ENCODE assay signal across 22 cellular contexts in genomic region chr11:90202342-90202741, GRCh38. TPM values are rescaled to one million over a fixed set of nuclear protein-coding genes. Genes with fewer than 3 reads are reported as not detected.
A peak's percentile ranks its signal among the peaks of the same experiment; 100 is the strongest.
DNase-seq lines count a peak whose midpoint lies in the region; ATAC-seq and TF ChIP-seq lines count a peak whose summit lies in the region.
"Had no signal": no experiment of that assay in that cellular context is flagged by ENCODE, and none has a peak within 500 bp of the region (broad histone marks: within the 10 kb centered on the region; RNA-seq: fewer than 3 reads in every experiment).

No MANE protein-coding gene starts in this region.

- intact Hi-C loops in activated CD4-positive, alpha-beta T cell treated with anti-CD3 and anti-CD28 coated beads for 36 hours (cut with DNase I, micrococcal nuclease) = no loop called here
- intact Hi-C loops in activated CD4-positive, alpha-beta T cell treated with anti-CD3 and anti-CD28 coated beads, Interleukin-2, amount 10 ng/mL, durations not matched to agents 24 days and 14 days (cut with micrococcal nuclease) = no loop called here
- intact Hi-C loops in natural killer cell (cut with micrococcal nuclease) = no loop called here

- no peaks in the 10 kb centered on the region for H3K27me3 Mint-ChIP-seq in activated CD4-positive, alpha-beta T cell treated with anti-CD3 and anti-CD28 coated beads for 36 hours
- no peaks in the 10 kb centered on the region for H3K27me3 Mint-ChIP-seq in activated CD4-positive, alpha-beta T cell treated with anti-CD3 and anti-CD28 coated beads, Interleukin-2, amount 10 ng/mL, durations not matched to agents 24 days and 14 days
- no peaks in the 10 kb centered on the region for H3K27me3 Mint-ChIP-seq in natural killer cell (ENCODE audit: low read depth in 2 of 2)
- no peaks in the 10 kb centered on the region for H3K27me3 Mint-ChIP-seq in natural killer cell treated with Interleukin-12 subunit alpha and Interleukin-12 subunit beta and Interleukin-15 and Interleukin-18, amount 100 ng/mL, for 72 hours
- no peaks in the 10 kb centered on the region for H3K27me3 Mint-ChIP-seq in central memory CD8-positive, alpha-beta T cell

- TF ChIP-seq CTCF in natural killer cell (IDR thresholded peaks at IDR 0.05) = no peak

- no peak for ATAC-seq in activated CD4-positive, alpha-beta T cell treated with anti-CD3 and anti-CD28 coated beads for 36 hours
- no peak for ATAC-seq in natural killer cell
- ATAC-seq in natural killer cell treated with Interleukin-12 subunit alpha and Interleukin-12 subunit beta and Interleukin-15 and Interleukin-18, amount 100 ng/mL, for 72 hours = no peak
- peak; percentile 24 for ATAC-seq in central memory CD8-positive, alpha-beta T cell (replicated peaks; ENCODE audit: extremely low read depth, poor library complexity, severe bottlenecking)
- ATAC-seq in HG03442 (IDR thresholded peaks at IDR 0.05; ENCODE audit: unreplicated experiment) = no peak
- ATAC-seq: HCT116, Right ventricle myocardium inferior had no signal

- no peak overlapping the region for H3K4me3 Mint-ChIP-seq in activated CD4-positive, alpha-beta T cell treated with anti-CD3 and anti-CD28 coated beads for 36 hours
- no peak overlapping the region for H3K4me3 Mint-ChIP-seq in activated CD4-positive, alpha-beta T cell treated with anti-CD3 and anti-CD28 coated beads, Interleukin-2, amount 10 ng/mL, durations not matched to agents 24 days and 14 days
- H3K4me3 Mint-ChIP-seq in natural killer cell = no peak overlapping the region
- no peak overlapping the region for H3K4me3 Mint-ChIP-seq in natural killer cell treated with Interleukin-12 subunit alpha and Interleukin-12 subunit beta and Interleukin-15 and Interleukin-18, amount 100 ng/mL, for 72 hours
- no peak overlapping the region for H3K4me3 Mint-ChIP-seq in central memory CD8-positive, alpha-beta T cell

- H3K36me3 Mint-ChIP-seq in activated CD4-positive, alpha-beta T cell treated with anti-CD3 and anti-CD28 coated beads for 36 hours (ENCODE audit: low read depth) = peaks cover 46% of the 10 kb centered on the region
- H3K36me3 Mint-ChIP-seq in activated CD4-positive, alpha-beta T cell treated with anti-CD3 and anti-CD28 coated beads, Interleukin-2, amount 10 ng/mL, durations not matched to agents 24 days and 14 days (ENCODE audit: low read depth) = peaks cover 40% of the 10 kb centered on the region
- H3K36me3 Mint-ChIP-seq in natural killer cell = peaks cover 10% of the 10 kb centered on the region
- H3K36me3 Mint-ChIP-seq in natural killer cell treated with Interleukin-12 subunit alpha and Interleukin-12 subunit beta and Interleukin-15 and Interleukin-18, amount 100 ng/mL, for 72 hours = peaks cover 28% of the 10 kb centered on the region
- peaks cover 49% of the 10 kb centered on the region for H3K36me3 Mint-ChIP-seq in central memory CD8-positive, alpha-beta T cell (ENCODE audit: insufficient read depth)

- POLR2A ChIA-PET in activated CD4-positive, alpha-beta T cell treated with anti-CD3 and anti-CD28 coated beads for 36 hours (lab: Charles Lee) = no interaction called here

- CTCF ChIA-PET in activated CD4-positive, alpha-beta T cell treated with anti-CD3 and anti-CD28 coated beads for 36 hours (lab: Charles Lee) = interaction anchor here (0.7 kb wide), 1 partner anchor 16 kb away, joined by 4 read pairs; no protein-coding TSS in a partner anchor

- H3K9me3 Mint-ChIP-seq in activated CD4-positive, alpha-beta T cell treated with anti-CD3 and anti-CD28 coated beads for 36 hours (ENCODE audit: low read depth) = no peaks in the 10 kb centered on the region
- H3K9me3 Mint-ChIP-seq in activated CD4-positive, alpha-beta T cell treated with anti-CD3 and anti-CD28 coated beads, Interleukin-2, amount 10 ng/mL, durations not matched to agents 24 days and 14 days = no peaks in the 10 kb centered on the region
- H3K9me3 Mint-ChIP-seq in natural killer cell = no peaks in the 10 kb centered on the region
- H3K9me3 Mint-ChIP-seq in natural killer cell treated with Interleukin-12 subunit alpha and Interleukin-12 subunit beta and Interleukin-15 and Interleukin-18, amount 100 ng/mL, for 72 hours = no peaks in the 10 kb centered on the region
- H3K9me3 Mint-ChIP-seq in central memory CD8-positive, alpha-beta T cell = no peaks in the 10 kb centered on the region

- peak overlapping the region; percentile 69 for H3K27ac Mint-ChIP-seq in activated CD4-positive, alpha-beta T cell treated with anti-CD3 and anti-CD28 coated beads for 36 hours
- no peak overlapping the region for H3K27ac Mint-ChIP-seq in activated CD4-positive, alpha-beta T cell treated with anti-CD3 and anti-CD28 coated beads, Interleukin-2, amount 10 ng/mL, durations not matched to agents 24 days and 14 days
- peak overlapping the region; percentile 2 to 24 for H3K27ac Mint-ChIP-seq in natural killer cell
- H3K27ac Mint-ChIP-seq in natural killer cell treated with Interleukin-12 subunit alpha and Interleukin-12 subunit beta and Interleukin-15 and Interleukin-18, amount 100 ng/mL, for 72 hours = no peak overlapping the region
- peak overlapping the region; percentile 33 for H3K27ac Mint-ChIP-seq in central memory CD8-positive, alpha-beta T cell (ENCODE audit: low read depth)

- no peak for DNase-seq in activated CD4-positive, alpha-beta T cell treated with anti-CD3 and anti-CD28 coated beads for 36 hours
- DNase-seq in activated CD4-positive, alpha-beta T cell treated with anti-CD3 and anti-CD28 coated beads, Interleukin-2, amount 10 ng/mL, durations not matched to agents 24 days and 14 days = no peak
- no peak for DNase-seq in natural killer cell
- no peak for DNase-seq in natural killer cell treated with Interleukin-12 subunit alpha and Interleukin-12 subunit beta and Interleukin-15 and Interleukin-18, amount 100 ng/mL, for 72 hours (ENCODE audit: low spot score)
- DNase-seq in central memory CD8-positive, alpha-beta T cell (ENCODE audit: low spot score in 2 of 2) = no peak
- DNase-seq in ureter (ENCODE audit: low spot score) = no peak
- DNase-seq in KG1 (lab: John Stamatoyannopoulos, UW) = no peak
- DNase-seq: 8988T, AML-193, Caco-2, DMS 273 treated with DMSO at 0.1 percent for 48 hours, DMS79 treated with DMSO at 0.1 percent for 48 hours, IMR-90, Karpas-422, NCI-H1417, NCI-H1694 treated with DMSO at 0.1 percent for 48 hours, NCI-H2081 treated with DMSO at 0.1 percent for 48 hours, NCI-H446 treated with DMSO at 0.1 percent for 48 hours, NCI-H526 treated with DMSO at 0.1 percent for 48 hours had no signal

- peaks cover 11% of the 10 kb centered on the region for H3K4me1 Mint-ChIP-seq in activated CD4-positive, alpha-beta T cell treated with anti-CD3 and anti-CD28 coated beads for 36 hours
- H3K4me1 Mint-ChIP-seq in activated CD4-positive, alpha-beta T cell treated with anti-CD3 and anti-CD28 coated beads, Interleukin-2, amount 10 ng/mL, durations not matched to agents 24 days and 14 days = peaks cover 5% of the 10 kb centered on the region
- peaks cover 5 to 6% of the 10 kb centered on the region in 2 donors for H3K4me1 Mint-ChIP-seq in natural killer cell
- peaks cover 0 to 7% of the 10 kb centered on the region in 2 donors for H3K4me1 Mint-ChIP-seq in natural killer cell treated with Interleukin-12 subunit alpha and Interleukin-12 subunit beta and Interleukin-15 and Interleukin-18, amount 100 ng/mL, for 72 hours (ENCODE audit: low read depth in 2 of 2)
- H3K4me1 Mint-ChIP-seq in central memory CD8-positive, alpha-beta T cell = peaks cover 6% of the 10 kb centered on the region

RNA-seq across cellular contexts. Expression of gene CHORDC1, which starts 20.5 kb away (rescaled TPM):
- total RNA-seq in activated CD4-positive, alpha-beta T cell treated with anti-CD3 and anti-CD28 coated beads for 36 hours = 100 to 1,000 TPM in 1 of 2 experiments, 10 to 100 TPM in 1; 85.4 to 112 TPM
- 142 and 149 TPM in 2 replicates for total RNA-seq in activated CD4-positive, alpha-beta T cell treated with anti-CD3 and anti-CD28 coated beads, Interleukin-2, amount 10 ng/mL, durations not matched to agents 24 days and 14 days
- total RNA-seq in natural killer cell (100 to 1,000 TPM in 1 of 3 donors, 10 to 100 TPM in 2; 77.2 to 105 (median 82.5) TPM), ureter (38.9 TPM)
- 100 to 1,000 TPM in 1 of 2 donors, 10 to 100 TPM in 1; 69.0 to 103 TPM for total RNA-seq in natural killer cell treated with Interleukin-12 subunit alpha and Interleukin-12 subunit beta and Interleukin-15 and Interleukin-18, amount 100 ng/mL, for 72 hours

Comparison
In these comparisons a context has a peak if more than half of its experiments do, and no peak if none do; other contexts are left out.
1. H3K27ac Mint-ChIP-seq: peak in activated CD4-positive, alpha-beta T cell treated with anti-CD3 and anti-CD28 coated beads for 36 hours (single experiment), natural killer cell (2 of 2) and central memory CD8-positive, alpha-beta T cell (single experiment); none in activated CD4-positive, alpha-beta T cell treated with anti-CD3 and anti-CD28 coated beads, Interleukin-2, amount 10 ng/mL, durations not matched to agents 24 days and 14 days (single experiment) and natural killer cell treated with Interleukin-12 subunit alpha and Interleukin-12 subunit beta and Interleukin-15 and Interleukin-18, amount 100 ng/mL, for 72 hours (0 of 2).